In genomic region chr18:50396005-50396404, GRCh38 we compare ENCODE assay signal across 28 cellular contexts. TPM values are rescaled to one million over a fixed set of nuclear protein-coding genes. Genes with fewer than 3 reads are reported as not detected.
"Had no signal": no experiment of that assay in that cellular context is flagged by ENCODE, and none has a peak within 500 bp of the region (broad histone marks: within the 10 kb centered on the region; RNA-seq: fewer than 3 reads in every experiment).

No MANE protein-coding gene starts in this region.

- H3K27me3 ChIP-seq: body of pancreas, ovary, right lobe of liver, testis had no signal

- H3K27ac ChIP-seq: body of pancreas, epithelial cell of prostate, heart right ventricle, lower lobe of right lung, ovary, right lobe of liver, testis, transverse colon had no signal

- FAIRE-seq: colon, endometrium had no signal

- ATAC-seq: activated CD4-positive, alpha-beta T cell treated with anti-CD3 and anti-CD28 coated beads for 36 hours; activated CD8-positive, alpha-beta memory T cell treated with anti-CD3 and anti-CD28 coated beads, Interleukin-2, amount 10 ng/mL, durations not matched to agents 7 days and 5 days; activated CD8-positive, alpha-beta T cell treated with anti-CD3 and anti-CD28 coated beads, Interleukin-2, amount 10 ng/mL, durations not matched to agents 7 days and 5 days; activated naive CD4-positive, alpha-beta T cell treated with anti-CD3 and anti-CD28 coated beads, Interleukin-2, amount 50 U/mL, for 72 hours; body of pancreas; heart right ventricle; left lobe of liver; lower lobe of right lung; right lobe of liver; stimulated activated naive CD8-positive, alpha-beta T cell treated with anti-CD3 and anti-CD28 coated beads, Interleukin-15, Interleukin-2, amounts not matched to agents 100 U/mL and 50 U/mL, for 24 hours; T-helper 17 cell had no signal

- H3K36me3 ChIP-seq: lower lobe of right lung, ovary, right lobe of liver, transverse colon had no signal

- DNase-seq: activated CD4-positive, alpha-beta T cell treated with anti-CD3 and anti-CD28 coated beads for 36 hours; activated CD4-positive, CD25-positive, alpha-beta regulatory T cell; activated CD8-positive, alpha-beta memory T cell treated with anti-CD3 and anti-CD28 coated beads, Interleukin-2, amount 10 ng/mL, durations not matched to agents 7 days and 5 days; activated CD8-positive, alpha-beta T cell treated with anti-CD3 and anti-CD28 coated beads, Interleukin-2, amount 10 ng/mL, durations not matched to agents 7 days and 5 days; activated naive CD4-positive, alpha-beta T cell; activated T-cell treated with anti-CD3 and anti-CD28 coated beads, Interleukin-2, amount 50 U/mL, for 48 hours; anterior cingulate cortex; body of pancreas; dermis blood vessel endothelial cell; effector CD4-positive, alpha-beta T cell; heart right ventricle; kidney glomerular epithelial cell; lower lobe of right lung; ovary; right lobe of liver; stimulated activated CD4-positive, alpha-beta T cell treated with anti-CD3 and anti-CD28 coated beads, Interleukin-12 subunit alpha, Interleukin-12 subunit beta, amount 100 ng/mL, for 4 hours; stimulated activated CD4-positive, alpha-beta T cell treated with anti-CD3 and anti-CD28 coated beads, Interleukin-4, amount 100 ng/mL, for 1 hour; stimulated activated naive CD8-positive, alpha-beta T cell treated with anti-CD3 and anti-CD28 coated beads, Interleukin-15, Interleukin-2, amounts not matched to agents 100 U/mL and 50 U/mL, for 24 hours; T-helper 17 cell; T1000; testis; transverse colon had no signal

- H3K9me3 ChIP-seq: body of pancreas, heart right ventricle, lower lobe of right lung, ovary, right lobe of liver, testis, transverse colon had no signal

- H3K4me3 ChIP-seq: body of pancreas, heart right ventricle, lower lobe of right lung, ovary, right lobe of liver, testis, transverse colon had no signal

- H3K4me1 ChIP-seq: heart right ventricle, lower lobe of right lung, right lobe of liver, transverse colon had no signal

RNA-seq across cellular contexts. Expression of gene SKA1, which starts 21.2 kb away (rescaled TPM):
- total RNA-seq: mesenteric fat pad had no signal
